ENCODE assay signal across 13 cellular contexts in genomic region chr21:35619184-35619583, GRCh38.
A peak's percentile ranks its signal among the peaks of the same experiment; 100 is the strongest.
DNase-seq lines count a peak whose midpoint lies in the region; ATAC-seq, FAIRE-seq and TF ChIP-seq lines count a peak whose summit lies in the region.
"Had no signal": no experiment of that assay in that cellular context is flagged by ENCODE, and none has a peak within 500 bp of the region (broad histone marks: within the 10 kb centered on the region; RNA-seq: fewer than 3 reads in every experiment).

No MANE protein-coding gene starts in this region.

- WGBS in mesodermal cell (ENCODE audit: insufficient coverage in 2 of 2), 2 experiments = 96 to 100% methylated on average over 2 of the region's 2 CpGs
- WGBS in pancreas, 2 donors = 74 to 89% methylated on average over 2 of the region's 2 CpGs

- no peak for ATAC-seq in upper lobe of right lung
- no peak for ATAC-seq in pancreas
- ATAC-seq: lower lobe of right lung had no signal

- H3K27me3 ChIP-seq in upper lobe of right lung (no peaks in the 10 kb centered on the region), tibial artery (no peaks in the 10 kb centered on the region), pancreas (no peaks in the 10 kb centered on the region)

- no peak overlapping the region for H3K4me3 ChIP-seq in NB4 (ENCODE audit: low read depth, low read length)
- no peak overlapping the region for H3K4me3 ChIP-seq in cardiac fibroblast (replicated peaks in 1 of 2; ENCODE audit: low read depth in 2 of 2, low read length in 2 of 2)
- H3K4me3 ChIP-seq in mesodermal cell (ENCODE audit: extremely low read depth, insufficient read depth, low read length, poor library complexity, severe bottlenecking) = no peak overlapping the region
- no peak overlapping the region for H3K4me3 ChIP-seq in upper lobe of right lung
- H3K4me3 ChIP-seq in tibial artery = no peak overlapping the region
- H3K4me3 ChIP-seq in pancreas = no peak overlapping the region
- H3K4me3 ChIP-seq: lower lobe of right lung had no signal

- TF ChIP-seq POLR2A in NB4 (IDR thresholded peaks at IDR 0.05; ENCODE audit: extremely low read depth, insufficient read length) = no peak

- H3K9me3 ChIP-seq in mesodermal cell (ENCODE audit: control insufficient read depth, low read length) = no peaks in the 10 kb centered on the region
- H3K9me3 ChIP-seq in upper lobe of right lung = no peaks in the 10 kb centered on the region
- peaks cover 0 to 7% (median 0%) of the 10 kb centered on the region in 3 donors for H3K9me3 ChIP-seq in tibial artery
- H3K9me3 ChIP-seq in pancreas = no peaks in the 10 kb centered on the region
- H3K9me3 ChIP-seq: lower lobe of right lung had no signal

- H3K27ac ChIP-seq in mesodermal cell (ENCODE audit: low read depth, low read length, severe bottlenecking) = peak overlapping the region; percentile 41
- no peak overlapping the region for H3K27ac ChIP-seq in upper lobe of right lung
- H3K27ac ChIP-seq in tibial artery = no peak overlapping the region
- H3K27ac ChIP-seq in pancreas = no peak overlapping the region
- H3K27ac ChIP-seq: lower lobe of right lung had no signal

- DNase-seq in EL = peak; percentile 91
- DNase-seq in NB4 (ENCODE audit: low read depth) = peak; percentile 8
- DNase-seq in cardiac fibroblast (ENCODE audit: low read depth in 2 of 2) = peak; percentile 24 to 83
- no peak for DNase-seq in upper lobe of right lung
- DNase-seq in NCI-H2081 treated with DMSO at 0.1 percent for 48 hours (lab: John Stamatoyannopoulos, UW) = no peak
- DNase-seq in tibial artery = no peak
- DNase-seq in pancreas = no peak
- DNase-seq: activated CD4-positive, alpha-beta memory T cell treated with anti-CD3 and anti-CD28 coated beads for 36 hours; caudate nucleus; lower lobe of right lung; NCI-H1436; NCI-H524 treated with DMSO at 0.1 percent for 48 hours had no signal

- FAIRE-seq in pancreas (lab: Jason Lieb, UNC) = no peak

- H3K4me1 ChIP-seq in mesodermal cell (ENCODE audit: control insufficient read depth, insufficient read depth, low read length, poor library complexity, severe bottlenecking) (peaks cover 11% of the 10 kb centered on the region), upper lobe of right lung (no peaks in the 10 kb centered on the region), tibial artery (no peaks in the 10 kb centered on the region), pancreas (peaks cover 0 to 5% (median 0%) of the 10 kb centered on the region in 3 donors)
- H3K4me1 ChIP-seq: lower lobe of right lung had no signal

- intact Hi-C loops in upper lobe of right lung (cut with DNase I) (no loop called here), tibial artery (cut with DNase I; ENCODE audit: low total_unique reads) (no loop called here), pancreas (cut with DNase I) (no loop called here)

- H3K36me3 ChIP-seq in mesodermal cell (ENCODE audit: control insufficient read depth, insufficient read depth, low read length) (no peaks in the 10 kb centered on the region), upper lobe of right lung (no peaks in the 10 kb centered on the region), tibial artery (no peaks in the 10 kb centered on the region), pancreas (no peaks in the 10 kb centered on the region)
- H3K36me3 ChIP-seq: lower lobe of right lung had no signal

- TF ChIP-seq CTCF in NB4 (IDR thresholded peaks at IDR 0.05; ENCODE audit: low read depth, low read length) (no peak), cardiac fibroblast (IDR thresholded peaks at IDR 0.05; ENCODE audit: low read depth, low read length) (no peak), upper lobe of right lung (IDR thresholded peaks at IDR 0.05) (no peak), tibial artery (IDR thresholded peaks at IDR 0.05) (no peak), pancreas (IDR thresholded peaks at IDR 0.05) (no peak)

Comparison
In these comparisons a context has a peak if more than half of its experiments do, and no peak if none do; other contexts are left out.
1. DNase-seq: peak in EL (single experiment), NB4 (single experiment) and cardiac fibroblast (2 of 2); none in upper lobe of right lung (single experiment), NCI-H2081 treated with DMSO at 0.1 percent for 48 hours (single experiment), tibial artery (0 of 2) and pancreas (0 of 6).